ENCODE assay signal across 8 cellular contexts in the genomic region with DNA sequence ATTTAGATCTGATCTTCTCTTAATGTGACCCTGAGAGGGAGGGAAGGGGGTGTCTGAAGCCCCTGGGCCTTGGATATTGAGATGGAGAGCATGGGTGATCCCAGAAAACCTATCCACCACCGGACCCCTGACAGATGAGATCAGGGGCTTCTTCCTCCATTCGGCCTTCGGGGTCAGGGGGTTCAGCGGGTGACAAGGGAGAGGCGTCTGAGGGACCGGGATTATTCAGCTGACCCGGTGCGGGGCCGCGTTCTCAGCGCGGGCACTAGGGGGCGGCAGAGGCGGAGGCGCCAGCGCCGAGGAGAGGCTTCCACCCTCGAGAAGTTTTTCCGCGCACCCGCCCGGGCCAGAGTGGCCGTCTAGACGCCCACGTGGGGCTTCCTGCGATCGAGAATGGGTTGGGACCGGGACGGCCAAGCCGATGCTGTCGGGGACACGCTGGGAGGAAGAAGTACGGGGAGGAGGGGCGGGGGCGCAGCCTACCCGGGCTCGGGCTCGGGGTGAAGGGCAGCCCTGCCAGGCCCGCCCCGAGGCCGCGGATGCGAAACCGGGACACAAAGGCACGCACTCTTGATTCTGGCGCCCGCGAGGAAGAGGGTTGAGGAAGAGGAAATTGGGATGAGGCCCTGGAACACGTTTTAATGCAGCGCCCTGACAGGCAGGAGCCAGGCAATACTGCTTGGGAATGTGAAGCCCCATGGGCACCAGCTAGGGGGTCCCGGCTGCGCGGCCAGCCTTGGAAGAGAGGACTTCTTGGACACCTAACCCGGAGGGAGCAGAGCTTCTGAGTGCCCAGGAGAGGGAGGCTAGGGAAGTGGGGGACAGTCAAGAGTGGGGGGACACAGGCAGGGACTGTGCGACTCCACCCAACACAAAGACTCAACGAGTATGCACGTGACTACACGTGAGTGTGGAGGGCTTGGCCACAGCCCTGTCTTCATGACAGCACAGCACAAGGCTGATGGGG. TPM values are rescaled to one million over a fixed set of nuclear protein-coding genes. Genes with fewer than 3 reads are reported as not detected.
A peak's percentile ranks its signal among the peaks of the same experiment; 100 is the strongest.
DNase-seq lines count a peak whose midpoint lies in the region; ATAC-seq and TF ChIP-seq lines count a peak whose summit lies in the region.

No MANE protein-coding gene starts in this region.

- WGBS in right cardiac atrium: 5% methylated on average over 58 of the region's 58 CpGs
- WGBS in urinary bladder: 7% methylated on average over 58 of the region's 58 CpGs

- no peak for TF ChIP-seq POLR2A in GM18505 (IDR thresholded peaks at IDR 0.05; ENCODE audit: borderline replicate concordance, extremely low read depth, insufficient read depth, insufficient read length)

- H3K27me3 ChIP-seq in right cardiac atrium (ENCODE audit: control insufficient read depth, insufficient read depth): no peaks in the 10 kb centered on the region

- ATAC-seq in GM18505 (IDR thresholded peaks at IDR 0.05; ENCODE audit: unreplicated experiment) (peak; percentile 58), right cardiac atrium (peak; percentile 91 to 94)

- no peaks in the 10 kb centered on the region for H3K9me3 Mint-ChIP-seq in T-helper 2 cell treated with Interferon-gamma antibody and Interleukin-4, amounts not matched to agents 5 μg/mL and 100 μg/mL, for 36 hours

- peak; percentile 66 for DNase-seq in ACHN
- peak; percentile 72 for DNase-seq in LHCN-M2 (ENCODE audit: low read depth)
- peak; percentile 82 for DNase-seq in T-helper 2 cell treated with Interferon-gamma antibody and Interleukin-4, amounts not matched to agents 5 μg/mL and 100 μg/mL, for 36 hours (ENCODE audit: low spot score)
- peak in 47 of 56 donors; percentile 8 to 81 (median 48) for DNase-seq in amygdala (lab: John Stamatoyannopoulos, UW)
- peak; percentile 87 to 94 (median 93) for DNase-seq in right cardiac atrium
- DNase-seq in putamen (ENCODE audit: low spot score): peak; percentile 47

- H3K9me3 ChIP-seq in right cardiac atrium (ENCODE audit: control insufficient read depth, low read length): no peaks in the 10 kb centered on the region

- H3K36me3 Mint-ChIP-seq in T-helper 2 cell treated with Interferon-gamma antibody and Interleukin-4, amounts not matched to agents 5 μg/mL and 100 μg/mL, for 36 hours (ENCODE audit: low read depth): no peaks in the 10 kb centered on the region

- no peaks in the 10 kb centered on the region for H3K27me3 Mint-ChIP-seq in T-helper 2 cell treated with Interferon-gamma antibody and Interleukin-4, amounts not matched to agents 5 μg/mL and 100 μg/mL, for 36 hours (ENCODE audit: low read depth)

- H3K4me1 Mint-ChIP-seq in T-helper 2 cell treated with Interferon-gamma antibody and Interleukin-4, amounts not matched to agents 5 μg/mL and 100 μg/mL, for 36 hours (ENCODE audit: low read depth): peaks cover 12% of the 10 kb centered on the region

- peak overlapping the region; percentile 87 for H3K4me3 Mint-ChIP-seq in T-helper 2 cell treated with Interferon-gamma antibody and Interleukin-4, amounts not matched to agents 5 μg/mL and 100 μg/mL, for 36 hours

- no peaks in the 10 kb centered on the region for H3K4me1 ChIP-seq in right cardiac atrium (ENCODE audit: control insufficient read depth, insufficient read depth, low read length)
- H3K4me1 ChIP-seq in urinary bladder (ENCODE audit: insufficient read depth): peaks cover 2% of the 10 kb centered on the region

- in situ Hi-C loops in ACHN (cut with HindIII; ENCODE audit: low pct_ligation_motif_present, low pct_unique_long_range_greater_than_20kb, low sequenced_read_pairs): no loop called here

- H3K4me3 ChIP-seq in right cardiac atrium (ENCODE audit: low read length) (peak overlapping the region; percentile 41), urinary bladder (ENCODE audit: low read depth, low read length) (peak overlapping the region; percentile 34)

- peak overlapping the region; percentile 82 for H3K27ac Mint-ChIP-seq in T-helper 2 cell treated with Interferon-gamma antibody and Interleukin-4, amounts not matched to agents 5 μg/mL and 100 μg/mL, for 36 hours

- intact Hi-C loops in right cardiac atrium (cut with DNase I): loop anchor here (1.0 to 5.0 kb wide), 3 partner anchors 36 to 87 kb away; no protein-coding TSS in a partner anchor

- peak overlapping the region; percentile 9 for H3K27ac ChIP-seq in right cardiac atrium (ENCODE audit: low read length)
- H3K27ac ChIP-seq in urinary bladder (ENCODE audit: low read depth): no peak overlapping the region

- H3K36me3 ChIP-seq in urinary bladder (ENCODE audit: insufficient read depth): no peaks in the 10 kb centered on the region

RNA-seq across cellular contexts. Expression of gene COL11A2, which starts 30.6 kb away (rescaled TPM):
- total RNA-seq in LHCN-M2 (2014; rRNA removed) (0.96 and 1.1 TPM in 2 replicates), right cardiac atrium (1 to 10 TPM; 1.5 to 4.0 (median 2.3) TPM), urinary bladder (1.3 TPM)
- polyA plus RNA-seq in LHCN-M2 (2012): 0.96 TPM
- polyA plus RNA-seq in right cardiac atrium (3.7 TPM), urinary bladder (0.30 TPM)

RNA-seq across cellular contexts. Expression of gene RXRB, which starts 38.8 kb away (rescaled TPM):
- total RNA-seq in LHCN-M2 (2014; rRNA removed) (17.4 and 23.0 TPM in 2 replicates), right cardiac atrium (10 to 100 TPM; 32.8 to 44.8 (median 35.0) TPM), urinary bladder (21.4 TPM)
- polyA plus RNA-seq in LHCN-M2 (2012): 26.9 TPM
- polyA plus RNA-seq in right cardiac atrium (31.7 TPM), urinary bladder (41.6 TPM)

RNA-seq across cellular contexts. Expression of gene SLC39A7, which starts 39.0 kb away (rescaled TPM):
- total RNA-seq in LHCN-M2 (2014; rRNA removed) (91.9 and 104 TPM in 2 replicates), right cardiac atrium (100 to 1,000 TPM in 1 of 4 donors, 10 to 100 TPM in 3; 59.0 to 124 (median 81.6) TPM), urinary bladder (60.0 TPM)
- polyA plus RNA-seq in LHCN-M2 (2012): 148 TPM
- polyA plus RNA-seq in right cardiac atrium (78.6 TPM), urinary bladder (77.1 TPM)

RNA-seq across cellular contexts. Expression of gene HSD17B8, which starts 42.8 kb away (rescaled TPM):
- total RNA-seq in LHCN-M2 (2014; rRNA removed) (7.9 and 9.1 TPM in 2 replicates), right cardiac atrium (10 to 100 TPM; 16.9 to 20.2 (median 19.1) TPM), urinary bladder (7.6 TPM)
- 6.5 TPM for polyA plus RNA-seq in LHCN-M2 (2012)
- polyA plus RNA-seq in right cardiac atrium (16.9 TPM), urinary bladder (17.3 TPM)

RNA-seq across cellular contexts. Expression of gene RING1, which starts 46.7 kb away (rescaled TPM):
- total RNA-seq in LHCN-M2 (2014; rRNA removed): 17.4 and 22.2 TPM in 2 replicates
- polyA plus RNA-seq in LHCN-M2 (2012): 58.5 TPM
- 10 to 100 TPM; 30.4 to 38.2 (median 34.4) TPM for total RNA-seq in right cardiac atrium
- 33.7 TPM for polyA plus RNA-seq in right cardiac atrium
- total RNA-seq in urinary bladder: 19.1 TPM
- polyA plus RNA-seq in urinary bladder: 48.3 TPM
